12 cellular contexts compared by ENCODE assay signal in the genomic region with DNA sequence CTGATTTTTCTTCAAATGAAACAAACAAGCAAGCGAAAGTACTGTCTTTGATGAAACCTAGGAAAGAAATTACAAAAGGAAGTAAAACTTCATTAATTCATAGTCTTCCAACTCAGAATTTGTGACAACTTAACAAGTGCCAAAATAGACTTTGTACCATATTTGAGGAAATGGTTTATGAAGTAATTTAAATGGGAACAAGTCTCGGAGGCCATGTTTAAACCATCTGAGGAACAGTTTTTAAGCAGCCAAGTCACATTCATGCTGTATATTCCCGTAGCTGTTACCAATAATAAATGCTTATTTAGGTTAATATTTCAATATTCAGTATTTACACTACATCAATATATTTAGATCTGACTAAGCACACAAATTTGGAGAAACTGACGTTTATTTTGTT. TPM values are rescaled to one million over a fixed set of nuclear protein-coding genes. Genes with fewer than 3 reads are reported as not detected.
A peak's percentile ranks its signal among the peaks of the same experiment; 100 is the strongest.
DNase-seq lines count a peak whose midpoint lies in the region; ATAC-seq and TF ChIP-seq lines count a peak whose summit lies in the region.
"Had no signal": no experiment of that assay in that cellular context is flagged by ENCODE, and none has a peak within 500 bp of the region (broad histone marks: within the 10 kb centered on the region; RNA-seq: fewer than 3 reads in every experiment).

No MANE protein-coding gene starts in this region.

- peaks cover 3% of the 10 kb centered on the region for H3K9me3 Mint-ChIP-seq in activated CD4-positive, alpha-beta T cell treated with anti-CD3 and anti-CD28 coated beads, Interleukin-2, amount 10 ng/mL, durations not matched to agents 24 days and 14 days
- no peaks in the 10 kb centered on the region for H3K9me3 Mint-ChIP-seq in stimulated activated naive B cell treated with anti-CD40 and anti-IgM and Interleukin-4, amounts not matched to agents 10 μg/mL and 1 μg/mL and 100 μg/mL, for 72 hours

- peak overlapping the region; percentile 100 for H3K27ac Mint-ChIP-seq in activated CD4-positive, alpha-beta T cell treated with anti-CD3 and anti-CD28 coated beads, Interleukin-2, amount 10 ng/mL, durations not matched to agents 24 days and 14 days
- H3K27ac Mint-ChIP-seq in stimulated activated naive B cell treated with anti-CD40 and anti-IgM and Interleukin-4, amounts not matched to agents 10 μg/mL and 1 μg/mL and 100 μg/mL, for 72 hours, result peak overlapping the region; percentile 98

- no peak for DNase-seq in activated CD4-positive, alpha-beta T cell treated with anti-CD3 and anti-CD28 coated beads, Interleukin-2, amount 10 ng/mL, durations not matched to agents 24 days and 14 days
- no peak for DNase-seq in activated CD4-positive, alpha-beta T cell treated with anti-CD3 and anti-CD28 coated beads, Interleukin-2, amount 50 U/mL, for 48 hours
- DNase-seq in OCI-M1 (lab: John Stamatoyannopoulos, UW) (peak; percentile 76), dorsolateral prefrontal cortex (no peak), NCI-H1048 (lab: John Stamatoyannopoulos, UW) (no peak), NCI-H510A (lab: John Stamatoyannopoulos, UW) (no peak)
- no peak for DNase-seq in stimulated activated naive B cell treated with anti-CD40 and anti-IgM and Interleukin-4, amounts not matched to agents 10 μg/mL and 1 μg/mL and 100 μg/mL, for 72 hours
- DNase-seq: nucleus accumbens had no signal

- peak overlapping the region; percentile 99 for H3K4me3 Mint-ChIP-seq in activated CD4-positive, alpha-beta T cell treated with anti-CD3 and anti-CD28 coated beads, Interleukin-2, amount 10 ng/mL, durations not matched to agents 24 days and 14 days
- H3K4me3 Mint-ChIP-seq in stimulated activated naive B cell treated with anti-CD40 and anti-IgM and Interleukin-4, amounts not matched to agents 10 μg/mL and 1 μg/mL and 100 μg/mL, for 72 hours, result peak overlapping the region; percentile 98 to 99

- intact Hi-C loops in activated CD4-positive, alpha-beta T cell treated with anti-CD3 and anti-CD28 coated beads, Interleukin-2, amount 10 ng/mL, durations not matched to agents 24 days and 14 days (cut with micrococcal nuclease), result loop anchor here (5.0 to 10.0 kb wide), 2 partner anchors 35 to 583 kb away; no protein-coding TSS in a partner anchor
- intact Hi-C loops in dorsolateral prefrontal cortex (cut with DNase I), result no loop called here

- peaks cover 30% of the 10 kb centered on the region for H3K36me3 Mint-ChIP-seq in activated CD4-positive, alpha-beta T cell treated with anti-CD3 and anti-CD28 coated beads, Interleukin-2, amount 10 ng/mL, durations not matched to agents 24 days and 14 days (ENCODE audit: low read depth)
- peaks cover 10 to 12% of the 10 kb centered on the region in 2 donors for H3K36me3 Mint-ChIP-seq in stimulated activated naive B cell treated with anti-CD40 and anti-IgM and Interleukin-4, amounts not matched to agents 10 μg/mL and 1 μg/mL and 100 μg/mL, for 72 hours

- H3K4me3 ChIP-seq in dorsolateral prefrontal cortex, result peak overlapping the region in 11 of 59 donors; percentile 9 to 55 (median 45)
- H3K4me3 ChIP-seq: A549, hepatocyte had no signal

- H3K27ac ChIP-seq in dorsolateral prefrontal cortex, result peak overlapping the region in 30 of 59 donors; percentile 1 to 75 (median 32)
- H3K27ac ChIP-seq: A549, hepatocyte had no signal

- ATAC-seq in stimulated activated naive B cell treated with anti-CD40 and anti-IgM and Interleukin-4, amounts not matched to agents 10 μg/mL and 1 μg/mL and 100 μg/mL, for 72 hours (replicated peaks), result no peak
- no peak for ATAC-seq in HG02981 (IDR thresholded peaks at IDR 0.05; ENCODE audit: unreplicated experiment)

- no peaks in the 10 kb centered on the region for H3K27me3 Mint-ChIP-seq in activated CD4-positive, alpha-beta T cell treated with anti-CD3 and anti-CD28 coated beads, Interleukin-2, amount 10 ng/mL, durations not matched to agents 24 days and 14 days
- H3K27me3 Mint-ChIP-seq in stimulated activated naive B cell treated with anti-CD40 and anti-IgM and Interleukin-4, amounts not matched to agents 10 μg/mL and 1 μg/mL and 100 μg/mL, for 72 hours, result no peaks in the 10 kb centered on the region

- no peaks in the 10 kb centered on the region for H3K27me3 ChIP-seq in dorsolateral prefrontal cortex
- H3K27me3 ChIP-seq: hepatocyte had no signal

- H3K4me1 Mint-ChIP-seq in activated CD4-positive, alpha-beta T cell treated with anti-CD3 and anti-CD28 coated beads, Interleukin-2, amount 10 ng/mL, durations not matched to agents 24 days and 14 days, result peaks cover 47% of the 10 kb centered on the region
- H3K4me1 Mint-ChIP-seq in stimulated activated naive B cell treated with anti-CD40 and anti-IgM and Interleukin-4, amounts not matched to agents 10 μg/mL and 1 μg/mL and 100 μg/mL, for 72 hours, result peaks cover 30 to 56% of the 10 kb centered on the region in 2 donors

- TF ChIP-seq CTCF in dorsolateral prefrontal cortex (IDR thresholded peaks at IDR 0.05 in 54 of 56, conservative IDR thresholded peaks at IDR 0.05 in 2 of 56; ENCODE audit: low read depth in 1 of 56, partially characterized antibody in 56 of 56), result no peak

RNA-seq across cellular contexts. Expression of a gene that starts 0.8 kb away (rescaled TPM):
- 452 TPM in 2 replicates for total RNA-seq in activated CD4-positive, alpha-beta T cell treated with anti-CD3 and anti-CD28 coated beads, Interleukin-2, amount 10 ng/mL, durations not matched to agents 24 days and 14 days
- total RNA-seq in dorsolateral prefrontal cortex, result 10 to 100 TPM in 119 of 120 experiments, 1 to 10 TPM in 1; 7.4 to 82.4 (median 22.5) TPM

RNA-seq across cellular contexts. Expression of a gene that starts 10.7 kb away (rescaled TPM):
- total RNA-seq in activated CD4-positive, alpha-beta T cell treated with anti-CD3 and anti-CD28 coated beads, Interleukin-2, amount 10 ng/mL, durations not matched to agents 24 days and 14 days, result not detected in 2 replicates
- 1 to 10 TPM in 47 of 120 experiments, under 1 TPM in 33, not detected in 40; 0.43 to 2.7 (median 1.2) TPM for total RNA-seq in dorsolateral prefrontal cortex
- total RNA-seq: bronchial epithelial cell, hepatocyte had no signal

RNA-seq across cellular contexts. Expression of a gene that starts 23.8 kb away (rescaled TPM):
- 1.5 and 1.8 TPM in 2 replicates for total RNA-seq in activated CD4-positive, alpha-beta T cell treated with anti-CD3 and anti-CD28 coated beads, Interleukin-2, amount 10 ng/mL, durations not matched to agents 24 days and 14 days
- under 1 TPM in 22 of 120 experiments, not detected in 98; 0.19 to 0.83 (median 0.38) TPM for total RNA-seq in dorsolateral prefrontal cortex
- total RNA-seq: bronchial epithelial cell had no signal
